Comparison of ENCODE assay signal across 27 cellular contexts in genomic region chrX:66176134-66176533, GRCh38. TPM values are rescaled to one million over a fixed set of nuclear protein-coding genes. Genes with fewer than 3 reads are reported as not detected.
"Had no signal": no experiment of that assay in that cellular context is flagged by ENCODE, and none has a peak within 500 bp of the region (broad histone marks: within the 10 kb centered on the region; RNA-seq: fewer than 3 reads in every experiment).

No MANE protein-coding gene starts in this region.

- H2AFZ ChIP-seq: PC-9 had no signal

- DNase-seq: IMR-90; MG63; NCI-H1092; NCI-H1105 treated with DMSO at 0.1 percent for 48 hours; NCI-H1417 treated with DMSO at 0.1 percent for 48 hours; NCI-H146; NCI-H1694 treated with DMSO at 0.1 percent for 48 hours; NCI-H1930; NCI-H2081; NCI-H2171; NCI-H226; NCI-H446; NCI-H510A; NCI-H524 treated with DMSO at 0.1 percent for 48 hours; NCI-H69; NCI-H774; NK-92 treated with Interleukin-12 subunit alpha and Interleukin-12 subunit beta, amount 100 ng/mL, for 24 hours; PC-9; Peyer's patch; SHP77 treated with DMSO at 0.1 percent for 48 hours; SJCRH30; T-helper 1 cell had no signal

- H3K4me1 ChIP-seq: Peyer's patch, SJCRH30 had no signal

- ATAC-seq: HepG2, Right ventricle myocardium inferior, SK-N-SH treated with all-trans-retinoic acid at 6 μM for 48 hours had no signal

- H3K4me3 ChIP-seq: MG63, PC-9, Peyer's patch, SJCRH30 had no signal

- H3K9me3 ChIP-seq: MG63, Peyer's patch, SJCRH30 had no signal

- H3K27me3 ChIP-seq: MG63, Peyer's patch, SJCRH30 had no signal

- H3K36me3 ChIP-seq: MG63, SJCRH30 had no signal

- H3K27ac ChIP-seq: PC-9, Peyer's patch, SJCRH30 had no signal

- H3K4me2 ChIP-seq: PC-9 had no signal

- FAIRE-seq: HepG2 had no signal

RNA-seq across cellular contexts. Expression of gene HEPH, which starts 12.1 kb away (rescaled TPM):
- total RNA-seq: HepG2, OCI-LY7, PC-9, RPMI7951 had no signal
- polyA plus RNA-seq: HepG2 had no signal
